In genomic region chr11:99098751-99099150, GRCh38 we compare ENCODE assay signal across 13 cellular contexts.
DNase-seq lines count a peak whose midpoint lies in the region; ATAC-seq lines count a peak whose summit lies in the region.
"Had no signal": no experiment of that assay in that cellular context is flagged by ENCODE, and none has a peak within 500 bp of the region (broad histone marks: within the 10 kb centered on the region; RNA-seq: fewer than 3 reads in every experiment).

No MANE protein-coding gene starts in this region.

- H3K9me3 ChIP-seq in SJCRH30 (replicated peaks), result no peaks in the 10 kb centered on the region

- peak overlapping the region; percentile 51 for H3K27ac ChIP-seq in SJCRH30
- H3K27ac ChIP-seq: C4-2B had no signal

- ATAC-seq in GM18520 (IDR thresholded peaks at IDR 0.05; ENCODE audit: unreplicated experiment) (peak; percentile 92), GM21529 (IDR thresholded peaks at IDR 0.05; ENCODE audit: unreplicated experiment) (peak; percentile 90), HG03139 (IDR thresholded peaks at IDR 0.05; ENCODE audit: unreplicated experiment) (peak; percentile 72)
- ATAC-seq: activated T-cell treated with anti-CD3 and anti-CD28 coated beads, Interleukin-2, amount 50 U/mL, for 72 hours had no signal

- intact Hi-C loops in posterior vena cava (cut with DNase I), result no loop called here

- no peaks in the 10 kb centered on the region for H3K36me3 ChIP-seq in SJCRH30

- DNase-seq in SJCRH30 (peak in 1 of 2 experiments; percentile 49), T-helper 1 cell (no peak), GM19238 (ENCODE audit: insufficient read length, low spot score) (no peak), posterior vena cava (ENCODE audit: low spot score) (no peak)
- DNase-seq in activated naive CD4-positive, alpha-beta T cell (lab: John Stamatoyannopoulos, UW), result no peak
- DNase-seq: activated T-cell treated with anti-CD3 and anti-CD28 coated beads, Interleukin-2, amount 50 U/mL, for 72 hours; foreskin fibroblast; NK-92 treated with Interleukin-12 subunit alpha and Interleukin-12 subunit beta, amount 100 ng/mL, for 24 hours had no signal

- H3K4me1 ChIP-seq in SJCRH30, result no peaks in the 10 kb centered on the region

- H3K27me3 ChIP-seq in SJCRH30, result no peaks in the 10 kb centered on the region

- H3K4me3 ChIP-seq in SJCRH30, result no peak overlapping the region
- H3K4me3 ChIP-seq: lung had no signal
